Comparison of ENCODE assay signal across 1 cellular context in genomic region chr16:50178397-50179018, GRCh38.
TF ChIP-seq lines count a peak whose summit lies in the region.

No MANE protein-coding gene starts in this region.

TF ChIP-seq in SK-N-SH, 30 proteins besides CTCF, POLR2A, EP300 and RAD21 (continued from another document):
- no peak for TF ChIP-seq REST (IDR thresholded peaks at IDR 0.05; ENCODE audit: low read depth, low read length)
- no peak for TF ChIP-seq POLR2AphosphoS5 (IDR thresholded peaks at IDR 0.05; ENCODE audit: low read depth, low read length)
- no peak for TF ChIP-seq MEF2A (IDR thresholded peaks at IDR 0.05; ENCODE audit: borderline replicate concordance, low read depth)
- TF ChIP-seq CHD2 (IDR thresholded peaks at IDR 0.05; ENCODE audit: low read length, partially characterized antibody), result no peak
- TF ChIP-seq RXRA (IDR thresholded peaks at IDR 0.05; ENCODE audit: borderline replicate concordance, low read depth), result no peak
- no peak for TF ChIP-seq USF1 (IDR thresholded peaks at IDR 0.05; ENCODE audit: borderline replicate concordance, low read depth)
- TF ChIP-seq ELF1 (IDR thresholded peaks at IDR 0.05), result no peak
- no peak for TF ChIP-seq MAX (IDR thresholded peaks at IDR 0.05; ENCODE audit: low read depth)
- no peak for TF ChIP-seq TCF12 (IDR thresholded peaks at IDR 0.05)
- TF ChIP-seq FOSL2 (IDR thresholded peaks at IDR 0.05; ENCODE audit: borderline replicate concordance, low read depth), result no peak
- no peak for TF ChIP-seq RCOR1 (IDR thresholded peaks at IDR 0.05; ENCODE audit: low read length)
- no peak for TF ChIP-seq YY1 (IDR thresholded peaks at IDR 0.05; ENCODE audit: low read depth)
